In genomic region chr2:204362603-204363002, GRCh38 we compare ENCODE assay signal across 2 cellular contexts.
TF ChIP-seq lines count a peak whose summit lies in the region.

No MANE protein-coding gene starts in this region.

TF ChIP-seq in IMR-90, 13 proteins besides CTCF, POLR2A, EP300 and RAD21 (continued from another document):
- no peak for TF ChIP-seq USF2 (IDR thresholded peaks at IDR 0.05; ENCODE audit: low read depth, low read length)
- TF ChIP-seq MAZ (IDR thresholded peaks at IDR 0.05; ENCODE audit: borderline replicate concordance, low read depth, low read length), result no peak
- no peak for TF ChIP-seq CHD1 (IDR thresholded peaks at IDR 0.05; ENCODE audit: low read depth, low read length)
- TF ChIP-seq ELK1 (IDR thresholded peaks at IDR 0.05; ENCODE audit: borderline replicate concordance, low read depth, low read length), result no peak
- no peak for TF ChIP-seq MXI1 (IDR thresholded peaks at IDR 0.05; ENCODE audit: borderline replicate concordance, low read depth, low read length)
- TF ChIP-seq SMC3 (IDR thresholded peaks at IDR 0.05; ENCODE audit: low read depth, low read length), result no peak

TF ChIP-seq in neural cell, 6 proteins besides CTCF, POLR2A, EP300 and RAD21:
- TF ChIP-seq, protein P1, sequence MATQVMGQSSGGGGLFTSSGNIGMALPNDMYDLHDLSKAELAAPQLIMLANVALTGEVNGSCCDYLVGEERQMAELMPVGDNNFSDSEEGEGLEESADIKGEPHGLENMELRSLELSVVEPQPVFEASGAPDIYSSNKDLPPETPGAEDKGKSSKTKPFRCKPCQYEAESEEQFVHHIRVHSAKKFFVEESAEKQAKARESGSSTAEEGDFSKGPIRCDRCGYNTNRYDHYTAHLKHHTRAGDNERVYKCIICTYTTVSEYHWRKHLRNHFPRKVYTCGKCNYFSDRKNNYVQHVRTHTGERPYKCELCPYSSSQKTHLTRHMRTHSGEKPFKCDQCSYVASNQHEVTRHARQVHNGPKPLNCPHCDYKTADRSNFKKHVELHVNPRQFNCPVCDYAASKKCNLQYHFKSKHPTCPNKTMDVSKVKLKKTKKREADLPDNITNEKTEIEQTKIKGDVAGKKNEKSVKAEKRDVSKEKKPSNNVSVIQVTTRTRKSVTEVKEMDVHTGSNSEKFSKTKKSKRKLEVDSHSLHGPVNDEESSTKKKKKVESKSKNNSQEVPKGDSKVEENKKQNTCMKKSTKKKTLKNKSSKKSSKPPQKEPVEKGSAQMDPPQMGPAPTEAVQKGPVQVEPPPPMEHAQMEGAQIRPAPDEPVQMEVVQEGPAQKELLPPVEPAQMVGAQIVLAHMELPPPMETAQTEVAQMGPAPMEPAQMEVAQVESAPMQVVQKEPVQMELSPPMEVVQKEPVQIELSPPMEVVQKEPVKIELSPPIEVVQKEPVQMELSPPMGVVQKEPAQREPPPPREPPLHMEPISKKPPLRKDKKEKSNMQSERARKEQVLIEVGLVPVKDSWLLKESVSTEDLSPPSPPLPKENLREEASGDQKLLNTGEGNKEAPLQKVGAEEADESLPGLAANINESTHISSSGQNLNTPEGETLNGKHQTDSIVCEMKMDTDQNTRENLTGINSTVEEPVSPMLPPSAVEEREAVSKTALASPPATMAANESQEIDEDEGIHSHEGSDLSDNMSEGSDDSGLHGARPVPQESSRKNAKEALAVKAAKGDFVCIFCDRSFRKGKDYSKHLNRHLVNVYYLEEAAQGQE (IDR thresholded peaks at IDR 0.05; ENCODE audit: borderline replicate concordance), result no peak
- TF ChIP-seq POLR2AphosphoS5 (IDR thresholded peaks at IDR 0.05) (no peak), MXI1 (conservative IDR thresholded peaks at IDR 0.05; ENCODE audit: poor library complexity, severe bottlenecking) (no peak), SMC3 (conservative IDR thresholded peaks at IDR 0.05; ENCODE audit: poor library complexity) (no peak), TAF1 (IDR thresholded peaks at IDR 0.05; ENCODE audit: low read depth) (no peak), EZH2 (IDR thresholded peaks at IDR 0.05; ENCODE audit: borderline replicate concordance, insufficient read depth, low read length, poor library complexity, severe bottlenecking) (no peak)
